19 cellular contexts compared by ENCODE assay signal in genomic region chr6:159053781-159054398, GRCh38. TPM values are rescaled to one million over a fixed set of nuclear protein-coding genes. Genes with fewer than 3 reads are reported as not detected.
A peak's percentile ranks its signal among the peaks of the same experiment; 100 is the strongest.
DNase-seq lines count a peak whose midpoint lies in the region; ATAC-seq and TF ChIP-seq lines count a peak whose summit lies in the region.
"Had no signal": no experiment of that assay in that cellular context is flagged by ENCODE, and none has a peak within 500 bp of the region (broad histone marks: within the 10 kb centered on the region; RNA-seq: fewer than 3 reads in every experiment).

No MANE protein-coding gene starts in this region.

- peak overlapping the region; percentile 66 for H3K4me3 Mint-ChIP-seq in central memory CD8-positive, alpha-beta T cell
- H3K4me3 Mint-ChIP-seq in stimulated activated naive B cell treated with anti-CD40 and anti-IgM and Interleukin-4, amounts not matched to agents 10 μg/mL and 1 μg/mL and 100 μg/mL, for 72 hours: no peak overlapping the region
- H3K4me3 Mint-ChIP-seq: activated naive CD4-positive, alpha-beta T cell treated with anti-CD3 and anti-CD28 coated beads, Interleukin-2, amount 50 U/mL, for 24 hours had no signal

- H3K4me2 ChIP-seq in mammary epithelial cell (ENCODE audit: insufficient read depth, low read depth, low read length): no peak overlapping the region

- in situ Hi-C loops in mammary epithelial cell (cut with MboI; ENCODE audit: low sequenced_read_pairs in 2 of 2): no loop called here

- CTCF ChIA-PET in mammary epithelial cell (lab: Charles Lee; ENCODE audit: low non-redundant PET): no interaction called here

- H3K9me3 Mint-ChIP-seq in central memory CD8-positive, alpha-beta T cell: no peaks in the 10 kb centered on the region
- no peaks in the 10 kb centered on the region for H3K9me3 Mint-ChIP-seq in stimulated activated naive B cell treated with anti-CD40 and anti-IgM and Interleukin-4, amounts not matched to agents 10 μg/mL and 1 μg/mL and 100 μg/mL, for 72 hours
- H3K9me3 Mint-ChIP-seq: activated naive CD4-positive, alpha-beta T cell treated with anti-CD3 and anti-CD28 coated beads, Interleukin-2, amount 50 U/mL, for 24 hours had no signal

- peak; percentile 88 for ATAC-seq in central memory CD8-positive, alpha-beta T cell (replicated peaks; ENCODE audit: extremely low read depth, poor library complexity, severe bottlenecking)
- ATAC-seq in stimulated activated naive B cell treated with anti-CD40 and anti-IgM and Interleukin-4, amounts not matched to agents 10 μg/mL and 1 μg/mL and 100 μg/mL, for 72 hours (replicated peaks): peak; percentile 44 to 55
- no peak for ATAC-seq in left lobe of liver
- ATAC-seq: left colon had no signal

- dilution Hi-C loops in mammary epithelial cell (cut with HindIII; ENCODE audit: low sequenced_read_pairs): no loop called here

- BruUV-seq in mammary epithelial cell (replicated peaks; lab: Mats Ljungman, UMichigan): no TSS peak

- WGBS in mammary epithelial cell (ENCODE audit: low coverage, missing lambda C conversion rate): 88% methylated on average over 9 of the region's 12 CpGs

- peak overlapping the region; percentile 16 for H3K27ac Mint-ChIP-seq in central memory CD8-positive, alpha-beta T cell (ENCODE audit: low read depth)
- no peak overlapping the region for H3K27ac Mint-ChIP-seq in stimulated activated naive B cell treated with anti-CD40 and anti-IgM and Interleukin-4, amounts not matched to agents 10 μg/mL and 1 μg/mL and 100 μg/mL, for 72 hours
- H3K27ac Mint-ChIP-seq: activated naive CD4-positive, alpha-beta T cell treated with anti-CD3 and anti-CD28 coated beads, Interleukin-2, amount 50 U/mL, for 24 hours had no signal

- TF ChIP-seq POLR2A in NB4 (IDR thresholded peaks at IDR 0.05; ENCODE audit: extremely low read depth, insufficient read length): no peak

- no peaks in the 10 kb centered on the region for H4K20me1 ChIP-seq in mammary epithelial cell (ENCODE audit: insufficient read depth, low read length)

- peaks cover 47% of the 10 kb centered on the region for H3K4me1 Mint-ChIP-seq in central memory CD8-positive, alpha-beta T cell
- H3K4me1 Mint-ChIP-seq in stimulated activated naive B cell treated with anti-CD40 and anti-IgM and Interleukin-4, amounts not matched to agents 10 μg/mL and 1 μg/mL and 100 μg/mL, for 72 hours: peaks cover 41 to 63% of the 10 kb centered on the region in 2 donors

- no peaks in the 10 kb centered on the region for H3K36me3 Mint-ChIP-seq in central memory CD8-positive, alpha-beta T cell (ENCODE audit: insufficient read depth)
- no peaks in the 10 kb centered on the region for H3K36me3 Mint-ChIP-seq in stimulated activated naive B cell treated with anti-CD40 and anti-IgM and Interleukin-4, amounts not matched to agents 10 μg/mL and 1 μg/mL and 100 μg/mL, for 72 hours
- H3K36me3 Mint-ChIP-seq: activated naive CD4-positive, alpha-beta T cell treated with anti-CD3 and anti-CD28 coated beads, Interleukin-2, amount 50 U/mL, for 24 hours had no signal

- H3K27me3 ChIP-seq in mammary epithelial cell (ENCODE audit: insufficient read depth, low read length): peaks cover 4% of the 10 kb centered on the region
- H3K27me3 ChIP-seq: cardiac muscle cell had no signal

- H3K27me3 Mint-ChIP-seq in central memory CD8-positive, alpha-beta T cell: no peaks in the 10 kb centered on the region
- no peaks in the 10 kb centered on the region for H3K27me3 Mint-ChIP-seq in stimulated activated naive B cell treated with anti-CD40 and anti-IgM and Interleukin-4, amounts not matched to agents 10 μg/mL and 1 μg/mL and 100 μg/mL, for 72 hours
- H3K27me3 Mint-ChIP-seq: activated naive CD4-positive, alpha-beta T cell treated with anti-CD3 and anti-CD28 coated beads, Interleukin-2, amount 50 U/mL, for 24 hours had no signal

- H3K4me3 ChIP-seq in NB4 (ENCODE audit: low read depth, low read length) (no peak overlapping the region), mammary epithelial cell (replicated peaks in 1 of 3; ENCODE audit: insufficient read depth in 1 of 3, low read depth in 2 of 3, low read length in 3 of 3) (no peak overlapping the region)
- H3K4me3 ChIP-seq: cardiac muscle cell had no signal

- H3K9me3 ChIP-seq in mammary epithelial cell (replicated peaks; ENCODE audit: insufficient read depth, low read length): no peaks in the 10 kb centered on the region

- intact Hi-C loops in mammary epithelial cell (cut with micrococcal nuclease): no loop called here

- no peak overlapping the region for H2AFZ ChIP-seq in mammary epithelial cell (ENCODE audit: low read depth, low read length)

- DNase-seq in GDM1 (lab: John Stamatoyannopoulos, UW) (peak; percentile 54), NB4 (ENCODE audit: low read depth) (peak; percentile 75), mammary epithelial cell (no peak), left lobe of liver (ENCODE audit: low spot score) (no peak), OCI-M2 (lab: John Stamatoyannopoulos, UW; ENCODE audit: unreplicated experiment) (no peak)
- DNase-seq in central memory CD8-positive, alpha-beta T cell (ENCODE audit: low spot score in 2 of 2): peak in 1 of 2 donors; percentile 43
- no peak for DNase-seq in stimulated activated naive B cell treated with anti-CD40 and anti-IgM and Interleukin-4, amounts not matched to agents 10 μg/mL and 1 μg/mL and 100 μg/mL, for 72 hours
- DNase-seq: activated T-cell treated with anti-CD3 and anti-CD28 coated beads for 4 hours; effector memory CD4-positive, alpha-beta T cell; left colon; NCI-H1105; NCI-H2171 treated with DMSO at 0.1 percent for 48 hours; Right ventricle myocardium superior; substantia nigra; T-helper 9 cell had no signal

- TF ChIP-seq CTCF in NB4 (IDR thresholded peaks at IDR 0.05; ENCODE audit: low read depth, low read length): no peak
- no peak for TF ChIP-seq CTCF in mammary epithelial cell (conservative IDR thresholded peaks at IDR 0.05 in 1 of 2, IDR thresholded peaks at IDR 0.05 in 1 of 2; ENCODE audit: extremely low read depth in 1 of 2, insufficient read depth in 1 of 2, low read depth in 1 of 2, low read length in 2 of 2)

- H3K79me2 ChIP-seq in mammary epithelial cell (ENCODE audit: insufficient read depth, low read length): no peaks in the 10 kb centered on the region

- no peak overlapping the region for H3K9ac ChIP-seq in mammary epithelial cell (ENCODE audit: insufficient read depth, low read length)

- no peak overlapping the region for H3K27ac ChIP-seq in mammary epithelial cell (ENCODE audit: insufficient read depth, low read depth, low read length)
- H3K27ac ChIP-seq: cardiac muscle cell had no signal

- no peaks in the 10 kb centered on the region for H3K4me1 ChIP-seq in mammary epithelial cell (ENCODE audit: insufficient read depth, low read length)

- no peaks in the 10 kb centered on the region for H3K36me3 ChIP-seq in mammary epithelial cell (ENCODE audit: insufficient read depth, low read length)
- H3K36me3 ChIP-seq: cardiac muscle cell had no signal

RNA-seq across cellular contexts. Expression of gene TAGAP, which starts 9.1 kb away (rescaled TPM):
- total RNA-seq in mammary epithelial cell (under 1 TPM in 1 of 2 donors, not detected in 1; 0.33 TPM), left lobe of liver (0.45 TPM)
- 0.11 TPM for polyA plus RNA-seq in mammary epithelial cell
- 1.6 TPM for polyA minus RNA-seq in mammary epithelial cell
- total RNA-seq: cardiac muscle cell, H4, pulmonary artery endothelial cell had no signal
- polyA plus RNA-seq: cardiac muscle cell had no signal

RNA-seq across cellular contexts. Expression of gene RSPH3, which starts 53.9 kb away (rescaled TPM):
- 10 to 100 TPM; 12.2 to 15.6 TPM for total RNA-seq in mammary epithelial cell
- polyA plus RNA-seq in mammary epithelial cell: 2.8 TPM
- 5.1 TPM for polyA minus RNA-seq in mammary epithelial cell
- 4.7 TPM for total RNA-seq in left lobe of liver

Comparison
In these comparisons a context has a peak if more than half of its experiments do, and no peak if none do; other contexts are left out.
1. DNase-seq: peak in GDM1 (single experiment) and NB4 (single experiment); none in stimulated activated naive B cell treated with anti-CD40 and anti-IgM and Interleukin-4, amounts not matched to agents 10 μg/mL and 1 μg/mL and 100 μg/mL, for 72 hours (single experiment), mammary epithelial cell (single experiment), left lobe of liver (single experiment) and OCI-M2 (single experiment).